ENCODE assay signal across 20 cellular contexts in genomic region chr14:54727929-54728328, GRCh38.
DNase-seq lines count a peak whose midpoint lies in the region; ATAC-seq and TF ChIP-seq lines count a peak whose summit lies in the region.
"Had no signal": no experiment of that assay in that cellular context is flagged by ENCODE, and none has a peak within 500 bp of the region (broad histone marks: within the 10 kb centered on the region; RNA-seq: fewer than 3 reads in every experiment).

No MANE protein-coding gene starts in this region.

- H3K9me2 ChIP-seq in Karpas-422 (replicated peaks; ENCODE audit: insufficient read depth, low read length), result no peaks in the 10 kb centered on the region
- no peaks in the 10 kb centered on the region for H3K9me2 ChIP-seq in hepatocyte (replicated peaks; ENCODE audit: insufficient read depth)

- peaks cover 97% of the 10 kb centered on the region for H3K4me1 ChIP-seq in Karpas-422 (ENCODE audit: low read length)
- peaks cover 42 to 58% of the 10 kb centered on the region in 2 donors for H3K4me1 ChIP-seq in gastrocnemius medialis
- H3K4me1 ChIP-seq in hepatocyte (ENCODE audit: insufficient read depth), result no peaks in the 10 kb centered on the region

- no peaks in the 10 kb centered on the region for H3K27me3 ChIP-seq in Karpas-422 (ENCODE audit: low read length)
- no peaks in the 10 kb centered on the region for H3K27me3 ChIP-seq in gastrocnemius medialis
- no peaks in the 10 kb centered on the region for H3K27me3 ChIP-seq in hepatocyte

- H3K79me2 ChIP-seq in Karpas-422 (ENCODE audit: low read length), result peaks cover 97% of the 10 kb centered on the region
- peaks cover 3% of the 10 kb centered on the region for H3K79me2 ChIP-seq in hepatocyte

- CTCF ChIA-PET in GM10248 (lab: Yijun Ruan, JAX), result interaction anchor here (1.2 to 6.0 kb wide), 3 partner anchors 37 to 163 kb away, joined by 5 to 34 read pairs (median 7); no protein-coding TSS in a partner anchor

- TF ChIP-seq CTCF in foreskin fibroblast (IDR thresholded peaks at IDR 0.05; ENCODE audit: low read depth, low read length) (no peak), gastrocnemius medialis (IDR thresholded peaks at IDR 0.05 in 4 of 5, conservative IDR thresholded peaks at IDR 0.05 in 1 of 5) (no peak), hepatocyte (IDR thresholded peaks at IDR 0.05; ENCODE audit: poor library complexity) (no peak), GM10248 (IDR thresholded peaks at IDR 0.05; ENCODE audit: control extremely low read depth, extremely low read depth, low read depth, missing control alignments) (no peak)

- H3K9me3 ChIP-seq in Karpas-422 (ENCODE audit: low read length), result no peaks in the 10 kb centered on the region
- H3K9me3 ChIP-seq in gastrocnemius medialis, result no peaks in the 10 kb centered on the region
- H3K9me3 ChIP-seq in hepatocyte (ENCODE audit: low read depth), result no peaks in the 10 kb centered on the region

- H3K4me3 ChIP-seq in Karpas-422 (ENCODE audit: low read length), result peak overlapping the region; percentile 39; the same call in 1 of the 2 replicates
- peak overlapping the region in 1 of 2 donors; percentile 37 for H3K4me3 ChIP-seq in foreskin fibroblast (ENCODE audit: low read depth in 1 of 2, low read length in 2 of 2)
- peak overlapping the region in 3 of 4 donors; percentile 4 to 35 (median 16) for H3K4me3 ChIP-seq in gastrocnemius medialis
- no peak overlapping the region for H3K4me3 ChIP-seq in hepatocyte
- H3K4me3 ChIP-seq: smooth muscle cell had no signal

- H4K20me1 ChIP-seq in Karpas-422 (ENCODE audit: insufficient read depth, low read depth, low read length), result no peaks in the 10 kb centered on the region
- H4K20me1 ChIP-seq in hepatocyte (ENCODE audit: insufficient read depth, poor library complexity, severe bottlenecking), result no peaks in the 10 kb centered on the region

- peak overlapping the region; percentile 69 for H3K4me2 ChIP-seq in Karpas-422 (ENCODE audit: low read depth, low read length, poor library complexity, severe bottlenecking)
- H3K4me2 ChIP-seq in hepatocyte, result no peak overlapping the region
- H3K4me2 ChIP-seq: KMS-11, smooth muscle cell had no signal

- H3K36me3 ChIP-seq in Karpas-422 (ENCODE audit: insufficient read depth, low read length), result peaks cover 4% of the 10 kb centered on the region; the same call in 1 of the 2 replicates
- H3K36me3 ChIP-seq in gastrocnemius medialis, result no peaks in the 10 kb centered on the region
- H3K36me3 ChIP-seq in hepatocyte (replicated peaks; ENCODE audit: insufficient read depth, low read depth), result no peaks in the 10 kb centered on the region

- H2AFZ ChIP-seq in Karpas-422 (ENCODE audit: low read length) (no peak overlapping the region), hepatocyte (no peak overlapping the region)

- intact Hi-C loops in gastrocnemius medialis (cut with DNase I; ENCODE audit: low total_unique reads), result loop anchor here (2.0 to 10.0 kb wide), 2 partner anchors 43 to 163 kb away; partner anchors contain the start of gene SAMD4A

- peak; percentile 69 for DNase-seq in AG08395 (ENCODE audit: low spot score)
- DNase-seq in Karpas-422, result no peak
- peak; percentile 54 to 73 for DNase-seq in foreskin fibroblast
- peak in 1 of 2 donors; percentile 51 for DNase-seq in gastrocnemius medialis
- DNase-seq in hepatocyte (ENCODE audit: low spot score), result no peak
- no peak for DNase-seq in GM10248 (ENCODE audit: extremely low spot score)
- DNase-seq: activated CD4-positive, alpha-beta T cell treated with anti-CD3 and anti-CD28 coated beads, Interleukin-2, amount 10 ng/mL, durations not matched to agents 7 days and 5 days; activated CD8-positive, alpha-beta memory T cell treated with anti-CD3 and anti-CD28 coated beads, Interleukin-2, amount 50 U/mL, for 48 hours; activated gamma-delta T cell treated with Interleukin-2 at 50 U/mL for 16 hours; CD4-positive, alpha-beta T cell; central memory CD4-positive, alpha-beta T cell; DMS153; naive B cell; NCI-H510A treated with DMSO at 0.1 percent for 48 hours; stimulated activated CD4-positive, alpha-beta T cell treated with anti-CD3 and anti-CD28 coated beads, Interleukin-4, amount 100 ng/mL, for 1 hour; T-cell had no signal

- WGBS in hepatocyte (ENCODE audit: low lambda C conversion rate, missing lambda C conversion rate), result 84% methylated on average over 7 of the region's 7 CpGs

- in situ Hi-C loops in gastrocnemius medialis (cut with MboI; ENCODE audit: low sequenced_read_pairs in 4 of 4), result no loop called here

- peak; percentile 71 to 75 for ATAC-seq in gastrocnemius medialis
- ATAC-seq in HG03039 (IDR thresholded peaks at IDR 0.05; ENCODE audit: unreplicated experiment), result no peak
- ATAC-seq in HG02840 (IDR thresholded peaks at IDR 0.05; ENCODE audit: low FRiP score, unreplicated experiment), result no peak
- ATAC-seq: T-cell had no signal

- H3K9ac ChIP-seq in Karpas-422 (ENCODE audit: low read length), result peak overlapping the region; percentile 39
- H3K9ac ChIP-seq: KMS-11 had no signal

- no peak for TF ChIP-seq POLR2A in gastrocnemius medialis (IDR thresholded peaks at IDR 0.05)

- H3K27ac ChIP-seq in Karpas-422 (ENCODE audit: low read length) (peak overlapping the region; percentile 75), gastrocnemius medialis (peak overlapping the region; percentile 68 to 80 (median 73)), hepatocyte (no peak overlapping the region)
- H3K27ac ChIP-seq: KMS-11 had no signal

- POLR2A ChIA-PET in GM10248 (lab: Yijun Ruan, JAX), result no interaction called here

Comparison
In these comparisons a context has a peak if more than half of its experiments do, and no peak if none do; other contexts are left out.
1. DNase-seq: peak in AG08395 (single experiment) and foreskin fibroblast (2 of 2); none in Karpas-422 (single experiment), hepatocyte (single experiment) and GM10248 (single experiment).
2. ATAC-seq: peak in gastrocnemius medialis (2 of 2); none in HG03039 (single experiment) and HG02840 (single experiment).